Comparison of ENCODE assay signal across 1 cellular context in the genomic region with DNA sequence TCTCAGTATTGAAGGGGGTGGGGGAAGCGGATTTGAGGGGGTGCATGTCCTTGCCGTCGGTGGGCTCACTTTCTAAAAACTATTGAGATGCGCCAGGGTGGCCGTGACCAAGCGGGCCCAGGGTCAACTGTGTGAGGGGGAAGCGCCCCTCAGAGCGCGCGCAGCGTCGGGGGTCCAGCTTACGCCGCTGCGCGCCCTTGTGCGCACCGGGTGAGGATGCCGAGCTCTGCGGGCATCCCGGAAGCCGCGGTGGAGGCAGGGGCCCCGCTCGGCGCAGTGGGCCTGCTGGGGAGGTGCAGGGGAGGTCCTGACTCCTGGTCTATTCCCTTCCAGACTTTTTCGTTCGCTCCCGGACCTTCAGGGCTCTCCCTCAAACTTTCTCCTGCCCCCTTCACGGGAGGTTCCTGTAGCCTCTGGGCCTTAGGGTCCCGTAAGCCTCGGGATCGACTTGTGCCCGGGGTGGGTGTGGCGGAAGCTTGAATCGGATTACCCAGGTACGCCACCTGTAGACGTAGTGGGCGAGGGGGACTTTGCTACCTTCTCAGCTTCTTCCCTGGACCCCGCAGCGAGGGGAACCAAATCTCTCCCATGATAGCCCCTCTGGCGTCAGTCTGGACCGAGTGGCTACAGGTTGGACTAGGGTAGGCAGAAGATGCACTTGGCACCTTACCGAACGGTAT.
TF ChIP-seq lines count a peak whose summit lies in the region.

No MANE protein-coding gene starts in this region.

TF ChIP-seq in H1, 55 proteins besides CTCF, POLR2A, EP300 and RAD21:
- no peak for TF ChIP-seq SIX5 (IDR thresholded peaks at IDR 0.05; ENCODE audit: low read depth, low read length)
- no peak for TF ChIP-seq TAF1 (IDR thresholded peaks at IDR 0.05; ENCODE audit: low read depth, low read length)
- no peak for TF ChIP-seq EZH2 (IDR thresholded peaks at IDR 0.05; ENCODE audit: low read depth, low read length, severe bottlenecking)
- no peak for TF ChIP-seq POU5F1 (IDR thresholded peaks at IDR 0.05; ENCODE audit: low read depth, low read length)
- TF ChIP-seq CBX8 (IDR thresholded peaks at IDR 0.05; ENCODE audit: borderline replicate concordance, low read depth, low read length) = no peak
- TF ChIP-seq, protein P1, sequence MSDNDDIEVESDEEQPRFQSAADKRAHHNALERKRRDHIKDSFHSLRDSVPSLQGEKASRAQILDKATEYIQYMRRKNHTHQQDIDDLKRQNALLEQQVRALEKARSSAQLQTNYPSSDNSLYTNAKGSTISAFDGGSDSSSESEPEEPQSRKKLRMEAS (IDR thresholded peaks at IDR 0.05) = no peak
- TF ChIP-seq CEBPB (IDR thresholded peaks at IDR 0.05; ENCODE audit: low read depth, low read length) = no peak
- TF ChIP-seq GTF2F1 (IDR thresholded peaks at IDR 0.05; ENCODE audit: borderline replicate concordance, low read depth, low read length) = no peak
- TF ChIP-seq KDM1A (IDR thresholded peaks at IDR 0.05; ENCODE audit: borderline replicate concordance, low read length) = no peak
- TF ChIP-seq ASH2L (IDR thresholded peaks at IDR 0.05; ENCODE audit: low read length) = peak; percentile 47
- no peak for TF ChIP-seq SP1 (IDR thresholded peaks at IDR 0.05; ENCODE audit: low read depth, low read length)
- TF ChIP-seq BCL11A (IDR thresholded peaks at IDR 0.05; ENCODE audit: low read depth in 2 of 2, low read length in 2 of 2) = no peak
- no peak for TF ChIP-seq HDAC6 (IDR thresholded peaks at IDR 0.05; ENCODE audit: low read depth, low read length)
- no peak for TF ChIP-seq SRF (IDR thresholded peaks at IDR 0.05; ENCODE audit: low read depth, low read length)
- TF ChIP-seq KDM4A (IDR thresholded peaks at IDR 0.05; ENCODE audit: low read depth, low read length, severe bottlenecking) = peak; percentile 93
- 0 out of 2 replicates have a peak, but pooled peaks have one; percentile 10 for TF ChIP-seq YY1 (IDR thresholded peaks at IDR 0.05; ENCODE audit: low read depth, low read length)
- TF ChIP-seq FOSL1 (IDR thresholded peaks at IDR 0.05; ENCODE audit: insufficient read depth, low read depth, low read length) = no peak
- no peak for TF ChIP-seq EGR1 (IDR thresholded peaks at IDR 0.05; ENCODE audit: borderline replicate concordance, low read depth, low read length)
- TF ChIP-seq RFX5 (IDR thresholded peaks at IDR 0.05; ENCODE audit: borderline replicate concordance, low read depth, low read length) = no peak
- TF ChIP-seq SP2 (IDR thresholded peaks at IDR 0.05; ENCODE audit: low read length) = no peak
- no peak for TF ChIP-seq SIRT6 (IDR thresholded peaks at IDR 0.05; ENCODE audit: low read length)
- no peak for TF ChIP-seq PHF8 (conservative IDR thresholded peaks at IDR 0.05; ENCODE audit: low read depth, low read length)
- TF ChIP-seq CHD1 (IDR thresholded peaks at IDR 0.05; ENCODE audit: low read depth, low read length) = no peak
- no peak for TF ChIP-seq CREB1 (IDR thresholded peaks at IDR 0.05)
- no peak for TF ChIP-seq JUND (IDR thresholded peaks at IDR 0.05; ENCODE audit: low read length)
- TF ChIP-seq TCF12 (IDR thresholded peaks at IDR 0.05; ENCODE audit: low read depth, low read length) = no peak
- no peak for TF ChIP-seq POLR2AphosphoS5 (IDR thresholded peaks at IDR 0.05; ENCODE audit: low read depth, low read length)
- TF ChIP-seq, protein P2, sequence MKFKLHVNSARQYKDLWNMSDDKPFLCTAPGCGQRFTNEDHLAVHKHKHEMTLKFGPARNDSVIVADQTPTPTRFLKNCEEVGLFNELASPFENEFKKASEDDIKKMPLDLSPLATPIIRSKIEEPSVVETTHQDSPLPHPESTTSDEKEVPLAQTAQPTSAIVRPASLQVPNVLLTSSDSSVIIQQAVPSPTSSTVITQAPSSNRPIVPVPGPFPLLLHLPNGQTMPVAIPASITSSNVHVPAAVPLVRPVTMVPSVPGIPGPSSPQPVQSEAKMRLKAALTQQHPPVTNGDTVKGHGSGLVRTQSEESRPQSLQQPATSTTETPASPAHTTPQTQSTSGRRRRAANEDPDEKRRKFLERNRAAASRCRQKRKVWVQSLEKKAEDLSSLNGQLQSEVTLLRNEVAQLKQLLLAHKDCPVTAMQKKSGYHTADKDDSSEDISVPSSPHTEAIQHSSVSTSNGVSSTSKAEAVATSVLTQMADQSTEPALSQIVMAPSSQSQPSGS (IDR thresholded peaks at IDR 0.05; ENCODE audit: low read length) = no peak
- TF ChIP-seq TBP (IDR thresholded peaks at IDR 0.05; ENCODE audit: low read depth, low read length) = no peak
- TF ChIP-seq, protein P3, sequence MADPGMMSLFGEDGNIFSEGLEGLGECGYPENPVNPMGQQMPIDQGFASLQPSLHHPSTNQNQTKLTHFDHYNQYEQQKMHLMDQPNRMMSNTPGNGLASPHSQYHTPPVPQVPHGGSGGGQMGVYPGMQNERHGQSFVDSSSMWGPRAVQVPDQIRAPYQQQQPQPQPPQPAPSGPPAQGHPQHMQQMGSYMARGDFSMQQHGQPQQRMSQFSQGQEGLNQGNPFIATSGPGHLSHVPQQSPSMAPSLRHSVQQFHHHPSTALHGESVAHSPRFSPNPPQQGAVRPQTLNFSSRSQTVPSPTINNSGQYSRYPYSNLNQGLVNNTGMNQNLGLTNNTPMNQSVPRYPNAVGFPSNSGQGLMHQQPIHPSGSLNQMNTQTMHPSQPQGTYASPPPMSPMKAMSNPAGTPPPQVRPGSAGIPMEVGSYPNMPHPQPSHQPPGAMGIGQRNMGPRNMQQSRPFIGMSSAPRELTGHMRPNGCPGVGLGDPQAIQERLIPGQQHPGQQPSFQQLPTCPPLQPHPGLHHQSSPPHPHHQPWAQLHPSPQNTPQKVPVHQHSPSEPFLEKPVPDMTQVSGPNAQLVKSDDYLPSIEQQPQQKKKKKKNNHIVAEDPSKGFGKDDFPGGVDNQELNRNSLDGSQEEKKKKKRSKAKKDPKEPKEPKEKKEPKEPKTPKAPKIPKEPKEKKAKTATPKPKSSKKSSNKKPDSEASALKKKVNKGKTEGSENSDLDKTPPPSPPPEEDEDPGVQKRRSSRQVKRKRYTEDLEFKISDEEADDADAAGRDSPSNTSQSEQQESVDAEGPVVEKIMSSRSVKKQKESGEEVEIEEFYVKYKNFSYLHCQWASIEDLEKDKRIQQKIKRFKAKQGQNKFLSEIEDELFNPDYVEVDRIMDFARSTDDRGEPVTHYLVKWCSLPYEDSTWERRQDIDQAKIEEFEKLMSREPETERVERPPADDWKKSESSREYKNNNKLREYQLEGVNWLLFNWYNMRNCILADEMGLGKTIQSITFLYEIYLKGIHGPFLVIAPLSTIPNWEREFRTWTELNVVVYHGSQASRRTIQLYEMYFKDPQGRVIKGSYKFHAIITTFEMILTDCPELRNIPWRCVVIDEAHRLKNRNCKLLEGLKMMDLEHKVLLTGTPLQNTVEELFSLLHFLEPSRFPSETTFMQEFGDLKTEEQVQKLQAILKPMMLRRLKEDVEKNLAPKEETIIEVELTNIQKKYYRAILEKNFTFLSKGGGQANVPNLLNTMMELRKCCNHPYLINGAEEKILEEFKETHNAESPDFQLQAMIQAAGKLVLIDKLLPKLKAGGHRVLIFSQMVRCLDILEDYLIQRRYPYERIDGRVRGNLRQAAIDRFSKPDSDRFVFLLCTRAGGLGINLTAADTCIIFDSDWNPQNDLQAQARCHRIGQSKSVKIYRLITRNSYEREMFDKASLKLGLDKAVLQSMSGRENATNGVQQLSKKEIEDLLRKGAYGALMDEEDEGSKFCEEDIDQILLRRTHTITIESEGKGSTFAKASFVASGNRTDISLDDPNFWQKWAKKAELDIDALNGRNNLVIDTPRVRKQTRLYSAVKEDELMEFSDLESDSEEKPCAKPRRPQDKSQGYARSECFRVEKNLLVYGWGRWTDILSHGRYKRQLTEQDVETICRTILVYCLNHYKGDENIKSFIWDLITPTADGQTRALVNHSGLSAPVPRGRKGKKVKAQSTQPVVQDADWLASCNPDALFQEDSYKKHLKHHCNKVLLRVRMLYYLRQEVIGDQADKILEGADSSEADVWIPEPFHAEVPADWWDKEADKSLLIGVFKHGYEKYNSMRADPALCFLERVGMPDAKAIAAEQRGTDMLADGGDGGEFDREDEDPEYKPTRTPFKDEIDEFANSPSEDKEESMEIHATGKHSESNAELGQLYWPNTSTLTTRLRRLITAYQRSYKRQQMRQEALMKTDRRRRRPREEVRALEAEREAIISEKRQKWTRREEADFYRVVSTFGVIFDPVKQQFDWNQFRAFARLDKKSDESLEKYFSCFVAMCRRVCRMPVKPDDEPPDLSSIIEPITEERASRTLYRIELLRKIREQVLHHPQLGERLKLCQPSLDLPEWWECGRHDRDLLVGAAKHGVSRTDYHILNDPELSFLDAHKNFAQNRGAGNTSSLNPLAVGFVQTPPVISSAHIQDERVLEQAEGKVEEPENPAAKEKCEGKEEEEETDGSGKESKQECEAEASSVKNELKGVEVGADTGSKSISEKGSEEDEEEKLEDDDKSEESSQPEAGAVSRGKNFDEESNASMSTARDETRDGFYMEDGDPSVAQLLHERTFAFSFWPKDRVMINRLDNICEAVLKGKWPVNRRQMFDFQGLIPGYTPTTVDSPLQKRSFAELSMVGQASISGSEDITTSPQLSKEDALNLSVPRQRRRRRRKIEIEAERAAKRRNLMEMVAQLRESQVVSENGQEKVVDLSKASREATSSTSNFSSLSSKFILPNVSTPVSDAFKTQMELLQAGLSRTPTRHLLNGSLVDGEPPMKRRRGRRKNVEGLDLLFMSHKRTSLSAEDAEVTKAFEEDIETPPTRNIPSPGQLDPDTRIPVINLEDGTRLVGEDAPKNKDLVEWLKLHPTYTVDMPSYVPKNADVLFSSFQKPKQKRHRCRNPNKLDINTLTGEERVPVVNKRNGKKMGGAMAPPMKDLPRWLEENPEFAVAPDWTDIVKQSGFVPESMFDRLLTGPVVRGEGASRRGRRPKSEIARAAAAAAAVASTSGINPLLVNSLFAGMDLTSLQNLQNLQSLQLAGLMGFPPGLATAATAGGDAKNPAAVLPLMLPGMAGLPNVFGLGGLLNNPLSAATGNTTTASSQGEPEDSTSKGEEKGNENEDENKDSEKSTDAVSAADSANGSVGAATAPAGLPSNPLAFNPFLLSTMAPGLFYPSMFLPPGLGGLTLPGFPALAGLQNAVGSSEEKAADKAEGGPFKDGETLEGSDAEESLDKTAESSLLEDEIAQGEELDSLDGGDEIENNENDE (IDR thresholded peaks at IDR 0.05; ENCODE audit: insufficient replicate concordance, low read length) = no peak
- peak; percentile 55 for TF ChIP-seq RNF2 (IDR thresholded peaks at IDR 0.05; ENCODE audit: borderline replicate concordance, low read depth, low read length, missing control alignments, poor library complexity, severe bottlenecking)
- no peak for TF ChIP-seq RXRA (IDR thresholded peaks at IDR 0.05; ENCODE audit: insufficient read depth, low read depth, low read length)
- TF ChIP-seq, protein P4, sequence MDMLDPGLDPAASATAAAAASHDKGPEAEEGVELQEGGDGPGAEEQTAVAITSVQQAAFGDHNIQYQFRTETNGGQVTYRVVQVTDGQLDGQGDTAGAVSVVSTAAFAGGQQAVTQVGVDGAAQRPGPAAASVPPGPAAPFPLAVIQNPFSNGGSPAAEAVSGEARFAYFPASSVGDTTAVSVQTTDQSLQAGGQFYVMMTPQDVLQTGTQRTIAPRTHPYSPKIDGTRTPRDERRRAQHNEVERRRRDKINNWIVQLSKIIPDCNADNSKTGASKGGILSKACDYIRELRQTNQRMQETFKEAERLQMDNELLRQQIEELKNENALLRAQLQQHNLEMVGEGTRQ (IDR thresholded peaks at IDR 0.05; ENCODE audit: low read length) = no peak
